8 cellular contexts compared by ENCODE assay signal in the genomic region with DNA sequence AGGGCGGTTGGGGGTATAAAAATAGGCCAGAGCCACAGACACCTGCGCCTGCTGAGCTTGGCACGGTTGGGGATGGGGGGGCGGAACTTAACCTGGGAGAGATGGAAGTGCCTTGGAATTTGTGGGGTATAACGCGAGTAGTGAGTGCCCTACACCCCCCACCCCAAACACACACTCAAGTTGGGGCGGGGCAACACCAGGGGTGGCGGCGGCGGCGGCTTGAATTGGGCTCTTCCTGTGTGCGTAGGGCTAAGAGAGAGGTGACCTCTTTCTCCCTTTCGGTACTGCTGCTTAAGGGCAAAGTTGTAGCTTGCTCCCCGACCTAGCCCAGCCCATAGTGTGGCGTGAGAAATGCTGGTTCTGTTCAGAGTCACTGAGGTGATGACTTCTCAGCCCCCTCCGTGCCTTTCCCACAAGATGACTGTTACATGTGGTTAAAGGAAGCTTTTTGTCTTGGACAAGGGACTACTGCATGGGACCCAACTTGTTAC. TPM values are rescaled to one million over a fixed set of nuclear protein-coding genes. Genes with fewer than 3 reads are reported as not detected.
DNase-seq lines count a peak whose midpoint lies in the region; ATAC-seq and TF ChIP-seq lines count a peak whose summit lies in the region.

No MANE protein-coding gene starts in this region.

- TF ChIP-seq CTCF in cardiac muscle cell (IDR thresholded peaks at IDR 0.05; ENCODE audit: low read depth, low read length) (no peak), adrenal gland (IDR thresholded peaks at IDR 0.05) (no peak)

- 13 to 38% (median 18%) methylated on average over 8 to 16 of the region's 16 CpGs for WGBS in adrenal gland, 4 donors

- H3K4me1 ChIP-seq in cardiac muscle cell (ENCODE audit: low read depth): peaks cover 22% of the 10 kb centered on the region
- H3K4me1 ChIP-seq in adrenal gland (replicated peaks in 1 of 2): peaks cover 0 to 6% of the 10 kb centered on the region in 2 donors

- TF ChIP-seq POLR2A in adrenal gland (IDR thresholded peaks at IDR 0.05): no peak

- DNase-seq in OCI-M1 (lab: John Stamatoyannopoulos, UW): peak; percentile 77
- DNase-seq in activated T-helper 9 cell treated with anti-CD3 and anti-CD28 coated beads, Interleukin-2, amount 50 U/mL, for 16 hours (ENCODE audit: low read depth): peak; percentile 28
- DNase-seq in cardiac muscle cell (ENCODE audit: low read depth in 1 of 2, low spot score in 1 of 2): peak in 1 of 2 donors; percentile 68
- no peak for DNase-seq in sciatic nerve (ENCODE audit: low spot score)
- DNase-seq in adrenal gland: no peak
- no peak for DNase-seq in midbrain (lab: John Stamatoyannopoulos, UW)

- H3K36me3 ChIP-seq in cardiac muscle cell: no peaks in the 10 kb centered on the region
- H3K36me3 ChIP-seq in adrenal gland (replicated peaks in 1 of 2): no peaks in the 10 kb centered on the region

- H3K27ac ChIP-seq in cardiac muscle cell: peak overlapping the region; percentile 90
- no peak overlapping the region for H3K27ac ChIP-seq in adrenal gland

- ATAC-seq in GM18517 (IDR thresholded peaks at IDR 0.05; ENCODE audit: unreplicated experiment): peak; percentile 37
- peak; percentile 49 for ATAC-seq in HG02759 (IDR thresholded peaks at IDR 0.05; ENCODE audit: unreplicated experiment)
- ATAC-seq in sciatic nerve: peak; percentile 30

- peak overlapping the region; percentile 80 for H3K4me3 ChIP-seq in cardiac muscle cell
- H3K4me3 ChIP-seq in adrenal gland: peak overlapping the region in 2 of 4 donors; percentile 34 to 57

- intact Hi-C loops in sciatic nerve (cut with DNase I): no loop called here
- intact Hi-C loops in adrenal gland (cut with DNase I): no loop called here

- H3K9me3 ChIP-seq in cardiac muscle cell (ENCODE audit: low read depth): no peaks in the 10 kb centered on the region
- no peaks in the 10 kb centered on the region for H3K9me3 ChIP-seq in adrenal gland (replicated peaks in 1 of 3)

- H3K27me3 ChIP-seq in cardiac muscle cell: no peaks in the 10 kb centered on the region
- peaks cover 30% of the 10 kb centered on the region for H3K27me3 ChIP-seq in adrenal gland

RNA-seq across cellular contexts. Expression of a gene that starts 0.8 kb away (rescaled TPM):
- total RNA-seq in cardiac muscle cell (95.5 and 112 TPM in 2 replicates), sciatic nerve (1.7 TPM), adrenal gland (1 to 10 TPM in 7 of 8 donors, under 1 TPM in 1; 0.72 to 2.0 (median 1.4) TPM)
- polyA plus RNA-seq in cardiac muscle cell (86.1 and 135 TPM in 2 replicates), adrenal gland (1 to 10 TPM; 1.2 to 3.8 (median 1.4) TPM)

Comparison
In these comparisons a context has a peak if more than half of its experiments do, and no peak if none do; other contexts are left out.
1. DNase-seq: peak in OCI-M1 (single experiment) and activated T-helper 9 cell treated with anti-CD3 and anti-CD28 coated beads, Interleukin-2, amount 50 U/mL, for 16 hours (single experiment); none in sciatic nerve (single experiment), adrenal gland (0 of 7) and midbrain (single experiment).
2. RNA of a gene that starts 0.8 kb away (total RNA-seq): 95.5 to 112 TPM in cardiac muscle cell; 1.7 TPM in sciatic nerve (single experiment) and 0.72 to 2.0 TPM in adrenal gland; every median in the first group is over 10 times any median in the second.
3. Peak in every context shown above with its lines, with median percentiles within 50 percentile points of each other: ATAC-seq.